In genomic region chr2:72198532-72199241, GRCh38 we compare ENCODE assay signal across 11 cellular contexts. TPM values are rescaled to one million over a fixed set of nuclear protein-coding genes. Genes with fewer than 3 reads are reported as not detected.
DNase-seq lines count a peak whose midpoint lies in the region; ATAC-seq and TF ChIP-seq lines count a peak whose summit lies in the region.
"Had no signal": no experiment of that assay in that cellular context is flagged by ENCODE, and none has a peak within 500 bp of the region (broad histone marks: within the 10 kb centered on the region; RNA-seq: fewer than 3 reads in every experiment).

No MANE protein-coding gene starts in this region.

- DNase-seq in BJ (ENCODE audit: low read depth) (no peak), M059J (ENCODE audit: low read depth) (peak; percentile 43), epithelial cell of esophagus (ENCODE audit: low read depth) (peak; percentile 80), mesothelial cell of epicardium (ENCODE audit: low spot score in 2 of 2, unreplicated experiment in 2 of 2) (no peak), activated T-cell treated with anti-CD3 and anti-CD28 coated beads for 4 hours (no peak)
- DNase-seq in stimulated activated CD4-positive, alpha-beta T cell treated with anti-CD3 and anti-CD28 coated beads, Interleukin-12 subunit alpha, Interleukin-12 subunit beta, amount 100 ng/mL, for 4 hours, result no peak
- DNase-seq: amniotic stem cell, T-helper 1 cell had no signal

- peak overlapping the region; percentile 94 for H3K27ac Mint-ChIP-seq in mesothelial cell of epicardium

- H3K4me3 ChIP-seq in BJ (ENCODE audit: low read depth, low read length) (no peak overlapping the region), epithelial cell of esophagus (ENCODE audit: low read length) (no peak overlapping the region)

- POLR2A ChIA-PET in BJ (lab: Charles Lee), result no interaction called here

- peaks cover 83% of the 10 kb centered on the region for H3K4me1 Mint-ChIP-seq in mesothelial cell of epicardium

- TF ChIP-seq CTCF in BJ (IDR thresholded peaks at IDR 0.05; ENCODE audit: insufficient read depth, low read depth, low read length), result peak; percentile 30; the same call in 1 of the 2 replicates
- peak; percentile 31 for TF ChIP-seq CTCF in epithelial cell of esophagus (IDR thresholded peaks at IDR 0.05; ENCODE audit: insufficient read depth, low read depth, low read length, missing control alignments)
- TF ChIP-seq CTCF in mesothelial cell of epicardium (IDR thresholded peaks at IDR 0.05; ENCODE audit: unreplicated experiment), result no peak

- peaks cover 1% of the 10 kb centered on the region for H3K36me3 Mint-ChIP-seq in mesothelial cell of epicardium

- no peaks in the 10 kb centered on the region for H3K27me3 Mint-ChIP-seq in mesothelial cell of epicardium (ENCODE audit: low read depth)

- H3K27me3 ChIP-seq in BJ (ENCODE audit: control insufficient read depth, insufficient read depth, low read length), result no peaks in the 10 kb centered on the region

- CTCF ChIA-PET in BJ (lab: Yijun Ruan, JAX), result interaction anchor here (0.9 to 2.0 kb wide), 4 partner anchors 10 to 547 kb away, joined by 3 to 7 read pairs (median 4); no protein-coding TSS in a partner anchor

- H3K4me3 Mint-ChIP-seq in mesothelial cell of epicardium, result no peak overlapping the region

- no peak for ATAC-seq in GM21381 (IDR thresholded peaks at IDR 0.05; ENCODE audit: unreplicated experiment)
- no peak for ATAC-seq in HG02763 (IDR thresholded peaks at IDR 0.05; ENCODE audit: unreplicated experiment)

- H3K36me3 ChIP-seq in BJ (ENCODE audit: control insufficient read depth, insufficient read depth, low read length), result no peaks in the 10 kb centered on the region

- no peaks in the 10 kb centered on the region for H3K9me3 Mint-ChIP-seq in mesothelial cell of epicardium

RNA-seq across cellular contexts. Expression of gene CYP26B1, which starts 51.0 kb away (rescaled TPM):
- 0.16 and 0.27 TPM in 2 replicates for polyA plus RNA-seq in BJ (2011; rRNA removed)
- polyA minus RNA-seq in BJ (2011; rRNA and poly(A)+ RNA removed), result 0.15 and 0.43 TPM in 2 replicates
- 4.2 and 6.8 TPM in 2 replicates for total RNA-seq in M059J (2014; rRNA removed; shearing (Covaris generic))
- 1,290 to 1,322 TPM (median 1,292 TPM) in 3 replicates for total RNA-seq in mesothelial cell of epicardium
- total RNA-seq: activated CD8-positive, alpha-beta memory T cell treated with anti-CD3 and anti-CD28 coated beads for 36 hours had no signal

Comparison
In these comparisons a context has a peak if more than half of its experiments do, and no peak if none do; other contexts are left out.
1. DNase-seq: peak in M059J (single experiment) and epithelial cell of esophagus (single experiment); none in BJ (single experiment), mesothelial cell of epicardium (0 of 2), stimulated activated CD4-positive, alpha-beta T cell treated with anti-CD3 and anti-CD28 coated beads, Interleukin-12 subunit alpha, Interleukin-12 subunit beta, amount 100 ng/mL, for 4 hours (single experiment) and activated T-cell treated with anti-CD3 and anti-CD28 coated beads for 4 hours (single experiment).
2. RNA of gene CYP26B1, which starts 51.0 kb away (total RNA-seq): 1,290 to 1,322 TPM in mesothelial cell of epicardium; 4.2 to 6.8 TPM in M059J; every median in the first group is over 100 times any median in the second.